ENCODE assay signal across 1 cellular context in the genomic region with DNA sequence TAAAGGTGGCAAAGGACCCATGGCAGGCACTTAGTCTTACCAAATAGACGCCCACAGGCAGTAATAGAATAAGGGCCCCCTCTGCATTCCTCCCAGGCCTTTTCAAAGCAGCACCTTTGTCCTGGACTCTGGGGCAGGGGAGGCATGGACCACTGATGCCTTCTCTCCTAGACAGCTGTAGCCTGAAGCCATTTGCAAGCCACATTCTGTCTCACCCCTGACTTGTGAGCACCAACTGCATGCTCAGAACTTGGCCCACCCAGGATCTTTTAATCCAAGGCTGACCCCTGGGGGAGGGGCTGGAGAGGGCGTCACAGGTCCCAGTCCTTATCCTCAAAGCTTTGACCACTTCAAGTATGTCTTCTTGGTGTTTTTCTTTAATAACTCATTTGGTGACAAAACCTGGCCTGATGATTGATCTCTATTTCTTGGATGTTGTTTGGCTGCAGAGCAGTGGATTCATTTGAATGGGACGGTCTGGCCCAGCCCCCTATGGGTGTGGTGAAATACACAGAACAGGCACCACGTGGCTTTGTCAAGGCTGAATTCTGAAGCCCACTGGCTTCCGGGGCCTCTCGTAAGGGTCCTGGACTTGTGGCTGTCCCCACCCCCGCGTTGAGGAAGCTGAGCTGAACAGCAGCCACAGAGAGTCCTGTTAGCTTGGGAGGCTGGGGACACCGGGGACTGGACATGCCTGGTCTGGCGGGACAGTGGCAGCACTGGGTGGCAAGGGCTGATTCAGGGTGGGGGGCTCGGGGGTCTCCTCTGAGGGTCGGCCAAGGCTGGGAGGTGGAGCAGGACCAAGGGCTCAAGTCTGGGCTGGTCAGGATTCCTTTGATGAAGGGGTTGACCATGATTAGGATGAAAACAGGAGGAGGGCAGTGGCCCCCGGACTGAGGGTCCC.
A peak's percentile ranks its signal among the peaks of the same experiment; 100 is the strongest.
TF ChIP-seq lines count a peak whose summit lies in the region.

No MANE protein-coding gene starts in this region.

TF ChIP-seq in HepG2, 621 proteins besides CTCF, POLR2A, EP300 and RAD21 (continued from another document and continues in another):
- TF ChIP-seq STAT5B (CRISPR knock-in tag; IDR thresholded peaks at IDR 0.05), result no peak
- TF ChIP-seq ZNF10 (CRISPR knock-in tag; IDR thresholded peaks at IDR 0.05; ENCODE audit: borderline replicate concordance, low read depth), result no peak
- TF ChIP-seq ZNF75D (CRISPR knock-in tag; IDR thresholded peaks at IDR 0.05; ENCODE audit: borderline replicate concordance), result no peak
- no peak for TF ChIP-seq MEF2D (CRISPR knock-in tag; IDR thresholded peaks at IDR 0.05)
- TF ChIP-seq ZNF44 (CRISPR knock-in tag; IDR thresholded peaks at IDR 0.05), result no peak
- no peak for TF ChIP-seq U2AF2 (IDR thresholded peaks at IDR 0.05; ENCODE audit: low read depth, low read length)
- no peak for TF ChIP-seq ZBTB42 (CRISPR knock-in tag; IDR thresholded peaks at IDR 0.05)
- no peak for TF ChIP-seq TBL1XR1 (IDR thresholded peaks at IDR 0.05; ENCODE audit: borderline replicate concordance, low read length, partially characterized antibody)
- TF ChIP-seq, protein P1, sequence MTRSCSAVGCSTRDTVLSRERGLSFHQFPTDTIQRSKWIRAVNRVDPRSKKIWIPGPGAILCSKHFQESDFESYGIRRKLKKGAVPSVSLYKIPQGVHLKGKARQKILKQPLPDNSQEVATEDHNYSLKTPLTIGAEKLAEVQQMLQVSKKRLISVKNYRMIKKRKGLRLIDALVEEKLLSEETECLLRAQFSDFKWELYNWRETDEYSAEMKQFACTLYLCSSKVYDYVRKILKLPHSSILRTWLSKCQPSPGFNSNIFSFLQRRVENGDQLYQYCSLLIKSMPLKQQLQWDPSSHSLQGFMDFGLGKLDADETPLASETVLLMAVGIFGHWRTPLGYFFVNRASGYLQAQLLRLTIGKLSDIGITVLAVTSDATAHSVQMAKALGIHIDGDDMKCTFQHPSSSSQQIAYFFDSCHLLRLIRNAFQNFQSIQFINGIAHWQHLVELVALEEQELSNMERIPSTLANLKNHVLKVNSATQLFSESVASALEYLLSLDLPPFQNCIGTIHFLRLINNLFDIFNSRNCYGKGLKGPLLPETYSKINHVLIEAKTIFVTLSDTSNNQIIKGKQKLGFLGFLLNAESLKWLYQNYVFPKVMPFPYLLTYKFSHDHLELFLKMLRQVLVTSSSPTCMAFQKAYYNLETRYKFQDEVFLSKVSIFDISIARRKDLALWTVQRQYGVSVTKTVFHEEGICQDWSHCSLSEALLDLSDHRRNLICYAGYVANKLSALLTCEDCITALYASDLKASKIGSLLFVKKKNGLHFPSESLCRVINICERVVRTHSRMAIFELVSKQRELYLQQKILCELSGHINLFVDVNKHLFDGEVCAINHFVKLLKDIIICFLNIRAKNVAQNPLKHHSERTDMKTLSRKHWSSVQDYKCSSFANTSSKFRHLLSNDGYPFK (CRISPR knock-in tag; IDR thresholded peaks at IDR 0.05; ENCODE audit: borderline replicate concordance), result no peak
- TF ChIP-seq EHMT2 (IDR thresholded peaks at IDR 0.05; ENCODE audit: borderline replicate concordance, low read depth, low read length), result no peak
- TF ChIP-seq REL (CRISPR knock-in tag; conservative IDR thresholded peaks at IDR 0.05), result no peak
- TF ChIP-seq AKAP8 (CRISPR knock-in tag; IDR thresholded peaks at IDR 0.05), result no peak
- no peak; the same call in 1 of the 2 replicates for TF ChIP-seq SALL1 (CRISPR knock-in tag; IDR thresholded peaks at IDR 0.05)
- TF ChIP-seq ZNF652 (CRISPR knock-in tag; IDR thresholded peaks at IDR 0.05; ENCODE audit: borderline replicate concordance, low read depth), result no peak
- TF ChIP-seq CENPT (CRISPR knock-in tag; IDR thresholded peaks at IDR 0.05; ENCODE audit: low read depth), result 0 out of 2 replicates have a peak, but pooled peaks have one; percentile 22
- TF ChIP-seq ZNF326 (CRISPR knock-in tag; IDR thresholded peaks at IDR 0.05; ENCODE audit: borderline replicate concordance), result no peak
- TF ChIP-seq ZNF746 (CRISPR knock-in tag; IDR thresholded peaks at IDR 0.05), result no peak
- TF ChIP-seq ZBTB25 (CRISPR knock-in tag; IDR thresholded peaks at IDR 0.05), result 0 out of 2 replicates have a peak, but pooled peaks have one; percentile 39
- TF ChIP-seq PCBP2 (optimal IDR thresholded peaks at IDR 0.05; ENCODE audit: low read depth, low read length, poor library complexity, severe bottlenecking), result no peak
- TF ChIP-seq, protein P2, sequence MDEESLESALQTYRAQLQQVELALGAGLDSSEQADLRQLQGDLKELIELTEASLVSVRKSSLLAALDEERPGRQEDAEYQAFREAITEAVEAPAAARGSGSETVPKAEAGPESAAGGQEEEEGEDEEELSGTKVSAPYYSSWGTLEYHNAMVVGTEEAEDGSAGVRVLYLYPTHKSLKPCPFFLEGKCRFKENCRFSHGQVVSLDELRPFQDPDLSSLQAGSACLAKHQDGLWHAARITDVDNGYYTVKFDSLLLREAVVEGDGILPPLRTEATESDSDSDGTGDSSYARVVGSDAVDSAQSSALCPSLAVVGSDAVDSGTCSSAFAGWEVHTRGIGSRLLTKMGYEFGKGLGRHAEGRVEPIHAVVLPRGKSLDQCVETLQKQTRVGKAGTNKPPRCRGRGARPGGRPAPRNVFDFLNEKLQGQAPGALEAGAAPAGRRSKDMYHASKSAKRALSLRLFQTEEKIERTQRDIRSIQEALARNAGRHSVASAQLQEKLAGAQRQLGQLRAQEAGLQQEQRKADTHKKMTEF (CRISPR knock-in tag; IDR thresholded peaks at IDR 0.05), result peak; percentile 32; the same call in 1 of the 2 replicates
- no peak for TF ChIP-seq NFE2L1 (CRISPR knock-in tag; IDR thresholded peaks at IDR 0.05; ENCODE audit: borderline replicate concordance)
- 0 out of 2 replicates have a peak, but pooled peaks have one; percentile 47 for TF ChIP-seq CEBPG (CRISPR knock-in tag; IDR thresholded peaks at IDR 0.05)
- TF ChIP-seq, protein P3, sequence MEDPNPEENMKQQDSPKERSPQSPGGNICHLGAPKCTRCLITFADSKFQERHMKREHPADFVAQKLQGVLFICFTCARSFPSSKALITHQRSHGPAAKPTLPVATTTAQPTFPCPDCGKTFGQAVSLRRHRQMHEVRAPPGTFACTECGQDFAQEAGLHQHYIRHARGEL (CRISPR knock-in tag; IDR thresholded peaks at IDR 0.05), result no peak
- TF ChIP-seq ZMYM2 (CRISPR knock-in tag; IDR thresholded peaks at IDR 0.05), result no peak
- no peak for TF ChIP-seq TP53 (CRISPR knock-in tag; conservative IDR thresholded peaks at IDR 0.05)
- TF ChIP-seq, protein P4, sequence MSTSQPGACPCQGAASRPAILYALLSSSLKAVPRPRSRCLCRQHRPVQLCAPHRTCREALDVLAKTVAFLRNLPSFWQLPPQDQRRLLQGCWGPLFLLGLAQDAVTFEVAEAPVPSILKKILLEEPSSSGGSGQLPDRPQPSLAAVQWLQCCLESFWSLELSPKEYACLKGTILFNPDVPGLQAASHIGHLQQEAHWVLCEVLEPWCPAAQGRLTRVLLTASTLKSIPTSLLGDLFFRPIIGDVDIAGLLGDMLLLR (CRISPR knock-in tag; IDR thresholded peaks at IDR 0.05), result no peak
- TF ChIP-seq ZNF776 (CRISPR knock-in tag; IDR thresholded peaks at IDR 0.05), result no peak
- no peak; the same call in 1 of the 2 replicates for TF ChIP-seq SMAD1 (CRISPR knock-in tag; IDR thresholded peaks at IDR 0.05; ENCODE audit: borderline replicate concordance, low read depth)
- TF ChIP-seq CBX5 (CRISPR knock-in tag; IDR thresholded peaks at IDR 0.05; ENCODE audit: borderline replicate concordance), result no peak
- TF ChIP-seq, protein P5, sequence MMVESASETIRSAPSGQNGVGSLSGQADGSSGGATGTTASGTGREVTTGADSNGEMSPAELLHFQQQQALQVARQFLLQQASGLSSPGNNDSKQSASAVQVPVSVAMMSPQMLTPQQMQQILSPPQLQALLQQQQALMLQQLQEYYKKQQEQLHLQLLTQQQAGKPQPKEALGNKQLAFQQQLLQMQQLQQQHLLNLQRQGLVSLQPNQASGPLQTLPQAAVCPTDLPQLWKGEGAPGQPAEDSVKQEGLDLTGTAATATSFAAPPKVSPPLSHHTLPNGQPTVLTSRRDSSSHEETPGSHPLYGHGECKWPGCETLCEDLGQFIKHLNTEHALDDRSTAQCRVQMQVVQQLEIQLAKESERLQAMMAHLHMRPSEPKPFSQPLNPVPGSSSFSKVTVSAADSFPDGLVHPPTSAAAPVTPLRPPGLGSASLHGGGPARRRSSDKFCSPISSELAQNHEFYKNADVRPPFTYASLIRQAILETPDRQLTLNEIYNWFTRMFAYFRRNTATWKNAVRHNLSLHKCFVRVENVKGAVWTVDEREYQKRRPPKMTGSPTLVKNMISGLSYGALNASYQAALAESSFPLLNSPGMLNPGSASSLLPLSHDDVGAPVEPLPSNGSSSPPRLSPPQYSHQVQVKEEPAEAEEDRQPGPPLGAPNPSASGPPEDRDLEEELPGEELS (CRISPR knock-in tag; IDR thresholded peaks at IDR 0.05), result peak; percentile 23; the same call in 1 of the 2 replicates
- no peak for TF ChIP-seq ZNF335 (CRISPR knock-in tag; IDR thresholded peaks at IDR 0.05)
- TF ChIP-seq, protein P6, sequence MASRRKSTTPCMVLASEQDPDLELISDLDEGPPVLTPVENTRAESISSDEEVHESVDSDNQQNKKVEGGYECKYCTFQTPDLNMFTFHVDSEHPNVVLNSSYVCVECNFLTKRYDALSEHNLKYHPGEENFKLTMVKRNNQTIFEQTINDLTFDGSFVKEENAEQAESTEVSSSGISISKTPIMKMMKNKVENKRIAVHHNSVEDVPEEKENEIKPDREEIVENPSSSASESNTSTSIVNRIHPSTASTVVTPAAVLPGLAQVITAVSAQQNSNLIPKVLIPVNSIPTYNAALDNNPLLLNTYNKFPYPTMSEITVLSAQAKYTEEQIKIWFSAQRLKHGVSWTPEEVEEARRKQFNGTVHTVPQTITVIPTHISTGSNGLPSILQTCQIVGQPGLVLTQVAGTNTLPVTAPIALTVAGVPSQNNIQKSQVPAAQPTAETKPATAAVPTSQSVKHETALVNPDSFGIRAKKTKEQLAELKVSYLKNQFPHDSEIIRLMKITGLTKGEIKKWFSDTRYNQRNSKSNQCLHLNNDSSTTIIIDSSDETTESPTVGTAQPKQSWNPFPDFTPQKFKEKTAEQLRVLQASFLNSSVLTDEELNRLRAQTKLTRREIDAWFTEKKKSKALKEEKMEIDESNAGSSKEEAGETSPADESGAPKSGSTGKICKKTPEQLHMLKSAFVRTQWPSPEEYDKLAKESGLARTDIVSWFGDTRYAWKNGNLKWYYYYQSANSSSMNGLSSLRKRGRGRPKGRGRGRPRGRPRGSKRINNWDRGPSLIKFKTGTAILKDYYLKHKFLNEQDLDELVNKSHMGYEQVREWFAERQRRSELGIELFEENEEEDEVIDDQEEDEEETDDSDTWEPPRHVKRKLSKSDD (CRISPR knock-in tag; IDR thresholded peaks at IDR 0.05; ENCODE audit: low read depth), result no peak
- TF ChIP-seq ARNT2 (CRISPR knock-in tag; IDR thresholded peaks at IDR 0.05; ENCODE audit: low read depth), result peak; percentile 54; the same call in 1 of the 2 replicates
- TF ChIP-seq, protein P7, sequence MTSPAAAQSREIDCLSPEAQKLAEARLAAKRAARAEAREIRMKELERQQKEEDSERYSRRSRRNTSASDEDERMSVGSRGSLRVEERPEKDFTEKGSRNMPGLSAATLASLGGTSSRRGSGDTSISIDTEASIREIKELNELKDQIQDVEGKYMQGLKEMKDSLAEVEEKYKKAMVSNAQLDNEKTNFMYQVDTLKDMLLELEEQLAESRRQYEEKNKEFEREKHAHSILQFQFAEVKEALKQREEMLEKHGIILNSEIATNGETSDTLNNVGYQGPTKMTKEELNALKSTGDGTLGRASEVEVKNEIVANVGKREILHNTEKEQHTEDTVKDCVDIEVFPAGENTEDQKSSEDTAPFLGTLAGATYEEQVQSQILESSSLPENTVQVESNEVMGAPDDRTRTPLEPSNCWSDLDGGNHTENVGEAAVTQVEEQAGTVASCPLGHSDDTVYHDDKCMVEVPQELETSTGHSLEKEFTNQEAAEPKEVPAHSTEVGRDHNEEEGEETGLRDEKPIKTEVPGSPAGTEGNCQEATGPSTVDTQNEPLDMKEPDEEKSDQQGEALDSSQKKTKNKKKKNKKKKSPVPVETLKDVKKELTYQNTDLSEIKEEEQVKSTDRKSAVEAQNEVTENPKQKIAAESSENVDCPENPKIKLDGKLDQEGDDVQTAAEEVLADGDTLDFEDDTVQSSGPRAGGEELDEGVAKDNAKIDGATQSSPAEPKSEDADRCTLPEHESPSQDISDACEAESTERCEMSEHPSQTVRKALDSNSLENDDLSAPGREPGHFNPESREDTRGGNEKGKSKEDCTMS (CRISPR knock-in tag; conservative IDR thresholded peaks at IDR 0.05), result no peak
- TF ChIP-seq NFAT5 (CRISPR knock-in tag; IDR thresholded peaks at IDR 0.05), result no peak
- TF ChIP-seq RARA (CRISPR knock-in tag; IDR thresholded peaks at IDR 0.05), result peak; percentile 24; the same call in 1 of the 2 replicates
